ENCODE assay signal across 9 cellular contexts in genomic region chr12:128969480-128970055, GRCh38.
A peak's percentile ranks its signal among the peaks of the same experiment; 100 is the strongest.
DNase-seq lines count a peak whose midpoint lies in the region; ATAC-seq and TF ChIP-seq lines count a peak whose summit lies in the region.
"Had no signal": no experiment of that assay in that cellular context is flagged by ENCODE, and none has a peak within 500 bp of the region (broad histone marks: within the 10 kb centered on the region; RNA-seq: fewer than 3 reads in every experiment).

No MANE protein-coding gene starts in this region.

- no peak overlapping the region for H3K27ac ChIP-seq in vagina

- H3K27me3 ChIP-seq in vagina: no peaks in the 10 kb centered on the region

- peak; percentile 60 for ATAC-seq in GM18858 (IDR thresholded peaks at IDR 0.05; ENCODE audit: unreplicated experiment)
- ATAC-seq in HG03095 (IDR thresholded peaks at IDR 0.05; ENCODE audit: unreplicated experiment): peak; percentile 82

- TF ChIP-seq POLR2A in vagina (IDR thresholded peaks at IDR 0.05): no peak

- in situ Hi-C loops in astrocyte of the cerebellum (cut with HindIII; ENCODE audit: low sequenced_read_pairs): no loop called here

- peak; percentile 92 for DNase-seq in COLO668 (lab: John Stamatoyannopoulos, UW; ENCODE audit: unreplicated experiment)
- peak; percentile 23 for DNase-seq in NCI-H2171 (lab: John Stamatoyannopoulos, UW)
- DNase-seq in astrocyte of the cerebellum (ENCODE audit: low read depth): no peak
- peak; percentile 7 for DNase-seq in midbrain (lab: John Stamatoyannopoulos, UW)
- no peak for DNase-seq in glomerular visceral epithelial cell (ENCODE audit: extremely low spot score)
- no peak for DNase-seq in vagina (ENCODE audit: extremely low spot score in 2 of 2)
- DNase-seq: IMR-90 had no signal

- H3K36me3 ChIP-seq in vagina: no peaks in the 10 kb centered on the region

- H3K4me1 ChIP-seq in vagina: no peaks in the 10 kb centered on the region

- TF ChIP-seq CTCF in astrocyte of the cerebellum (IDR thresholded peaks at IDR 0.05; ENCODE audit: low read depth, low read length, missing control alignments) (peak; percentile 67), vagina (IDR thresholded peaks at IDR 0.05) (no peak)

- intact Hi-C loops in vagina (cut with DNase I): no loop called here

- H3K4me3 ChIP-seq in astrocyte of the cerebellum (ENCODE audit: low read depth, low read length): no peak overlapping the region
- no peak overlapping the region for H3K4me3 ChIP-seq in vagina

- H3K9me3 ChIP-seq in vagina: no peaks in the 10 kb centered on the region

Comparison
In these comparisons a context has a peak if more than half of its experiments do, and no peak if none do; other contexts are left out.
1. DNase-seq: peak in COLO668 (single experiment), NCI-H2171 (single experiment) and midbrain (single experiment); none in astrocyte of the cerebellum (single experiment), glomerular visceral epithelial cell (single experiment) and vagina (0 of 2).